ENCODE assay signal across 1 cellular context in genomic region chr21:36246080-36246631, GRCh38.
TF ChIP-seq lines count a peak whose summit lies in the region.

No MANE protein-coding gene starts in this region.

TF ChIP-seq in GM23338, 12 proteins besides CTCF, POLR2A, EP300 and RAD21 (continued from another document):
- TF ChIP-seq ZNF114 (CRISPR knock-in tag; IDR thresholded peaks at IDR 0.05) (no peak), EZH2 (IDR thresholded peaks at IDR 0.05; ENCODE audit: low read depth, unreplicated experiment) (no peak), CREB1 (CRISPR knock-in tag; IDR thresholded peaks at IDR 0.05; ENCODE audit: low read depth) (no peak), ZNF331 (CRISPR knock-in tag; IDR thresholded peaks at IDR 0.05; ENCODE audit: low read depth) (no peak), STAT1 (IDR thresholded peaks at IDR 0.05; ENCODE audit: unreplicated experiment) (no peak)
